1 cellular context compared by ENCODE assay signal in genomic region chr22:19809741-19810140, GRCh38.
A peak's percentile ranks its signal among the peaks of the same experiment; 100 is the strongest.
TF ChIP-seq lines count a peak whose summit lies in the region.

No MANE protein-coding gene starts in this region.

TF ChIP-seq in K562, 482 proteins besides CTCF, POLR2A, EP300 and RAD21:
- TF ChIP-seq USF2 (CRISPR knock-in tag; IDR thresholded peaks at IDR 0.05) (0 out of 2 replicates have a peak, but pooled peaks have one; percentile 17), BRD9 (IDR thresholded peaks at IDR 0.05; ENCODE audit: low read depth, partially characterized antibody) (no peak), ZNF695 (CRISPR knock-in tag; IDR thresholded peaks at IDR 0.05) (no peak), ZNF639 (CRISPR knock-in tag; conservative IDR thresholded peaks at IDR 0.05 in 1 of 2, IDR thresholded peaks at IDR 0.05 in 1 of 2) (peak in 1 of 2 experiments; percentile 61; a peak in 1 of 4 replicates), PBX2 (CRISPR knock-in tag; IDR thresholded peaks at IDR 0.05; ENCODE audit: low read depth) (peak; percentile 3; the same call in 1 of the 2 replicates), PBX2 (tag; conservative IDR thresholded peaks at IDR 0.05; ENCODE audit: low read depth) (no peak), ZBTB40 (IDR thresholded peaks at IDR 0.05) (no peak), ZBTB40 (CRISPR knock-in tag; IDR thresholded peaks at IDR 0.05) (peak; percentile 60; the same call in 1 of the 2 replicates), THAP12 (CRISPR knock-in tag; IDR thresholded peaks at IDR 0.05) (0 out of 2 replicates have a peak, but pooled peaks have one; percentile 8), GTF2B (IDR thresholded peaks at IDR 0.05; ENCODE audit: extremely low read depth, insufficient read length) (no peak)
